1 cellular context compared by ENCODE assay signal in genomic region chr2:26235089-26235488, GRCh38.
TF ChIP-seq lines count a peak whose summit lies in the region.

No MANE protein-coding gene starts in this region.

TF ChIP-seq in liver, 16 proteins besides CTCF, POLR2A, EP300 and RAD21:
- TF ChIP-seq SP1 (IDR thresholded peaks at IDR 0.05) (no peak), YY1 (IDR thresholded peaks at IDR 0.05) (no peak), JUND (IDR thresholded peaks at IDR 0.05) (no peak), NR2F2 (IDR thresholded peaks at IDR 0.05) (no peak), RXRA (IDR thresholded peaks at IDR 0.05) (no peak), HNF4G (IDR thresholded peaks at IDR 0.05) (no peak), EGR1 (IDR thresholded peaks at IDR 0.05; ENCODE audit: low read depth in 2 of 2) (no peak), TAF1 (conservative IDR thresholded peaks at IDR 0.05) (no peak), MAX (IDR thresholded peaks at IDR 0.05) (no peak), FOXA2 (IDR thresholded peaks at IDR 0.05) (no peak), HNF4A (conservative IDR thresholded peaks at IDR 0.05) (no peak), GABPA (IDR thresholded peaks at IDR 0.05 in 1 of 2, conservative IDR thresholded peaks at IDR 0.05 in 1 of 2) (no peak), FOXA1 (IDR thresholded peaks at IDR 0.05) (no peak), REST (IDR thresholded peaks at IDR 0.05) (no peak), ATF3 (IDR thresholded peaks at IDR 0.05) (no peak)
- TF ChIP-seq, protein P1, sequence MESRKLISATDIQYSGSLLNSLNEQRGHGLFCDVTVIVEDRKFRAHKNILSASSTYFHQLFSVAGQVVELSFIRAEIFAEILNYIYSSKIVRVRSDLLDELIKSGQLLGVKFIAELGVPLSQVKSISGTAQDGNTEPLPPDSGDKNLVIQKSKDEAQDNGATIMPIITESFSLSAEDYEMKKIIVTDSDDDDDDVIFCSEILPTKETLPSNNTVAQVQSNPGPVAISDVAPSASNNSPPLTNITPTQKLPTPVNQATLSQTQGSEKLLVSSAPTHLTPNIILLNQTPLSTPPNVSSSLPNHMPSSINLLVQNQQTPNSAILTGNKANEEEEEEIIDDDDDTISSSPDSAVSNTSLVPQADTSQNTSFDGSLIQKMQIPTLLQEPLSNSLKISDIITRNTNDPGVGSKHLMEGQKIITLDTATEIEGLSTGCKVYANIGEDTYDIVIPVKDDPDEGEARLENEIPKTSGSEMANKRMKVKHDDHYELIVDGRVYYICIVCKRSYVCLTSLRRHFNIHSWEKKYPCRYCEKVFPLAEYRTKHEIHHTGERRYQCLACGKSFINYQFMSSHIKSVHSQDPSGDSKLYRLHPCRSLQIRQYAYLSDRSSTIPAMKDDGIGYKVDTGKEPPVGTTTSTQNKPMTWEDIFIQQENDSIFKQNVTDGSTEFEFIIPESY (IDR thresholded peaks at IDR 0.05): no peak
